ENCODE assay signal across 1 cellular context in the genomic region with DNA sequence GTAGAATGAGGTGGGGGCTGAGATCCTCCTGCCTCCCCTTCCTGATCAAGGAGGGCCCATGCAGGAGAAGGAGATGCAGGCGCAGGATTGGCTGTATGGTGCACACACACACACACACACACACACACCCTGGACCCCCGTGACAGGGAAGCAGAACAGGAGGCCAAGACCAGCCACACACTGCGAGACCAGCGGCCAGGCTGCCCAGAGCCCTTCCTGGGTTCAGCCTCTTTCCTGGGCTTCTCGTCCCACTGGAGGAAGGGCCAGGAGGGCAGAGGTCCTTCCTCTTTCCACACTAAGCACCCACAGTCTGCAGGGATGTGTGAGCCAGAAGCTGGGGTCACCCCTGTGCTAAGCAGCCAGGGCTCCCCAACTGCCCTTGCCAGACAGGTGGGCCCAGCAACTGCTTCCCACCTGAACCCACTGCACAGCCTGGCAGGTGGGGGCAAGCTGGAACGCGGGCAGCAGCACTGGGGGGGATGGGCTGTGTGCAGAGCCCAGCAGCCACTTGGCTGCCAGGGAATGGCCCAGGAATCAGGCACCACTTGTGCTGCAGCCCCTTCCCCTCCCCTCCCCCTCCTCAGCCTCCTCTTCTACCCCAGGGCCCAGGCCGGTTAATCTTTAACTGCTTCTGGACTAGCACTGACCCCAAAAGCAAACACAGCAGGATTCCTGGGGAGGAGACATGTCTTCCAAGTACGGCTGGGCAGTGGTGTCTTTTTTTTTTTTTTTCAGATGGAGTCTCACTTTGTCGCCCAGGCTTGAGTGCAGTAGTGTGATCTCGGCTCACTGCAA.
TF ChIP-seq lines count a peak whose summit lies in the region.

No MANE protein-coding gene starts in this region.

TF ChIP-seq in HEK293, 187 proteins besides CTCF, POLR2A, EP300 and RAD21 (continued from another document):
- TF ChIP-seq SP2 (tag by site-specific recombination; IDR thresholded peaks at IDR 0.05) (0 out of 2 replicates have a peak, but pooled peaks have one; percentile 22), ZBTB8A (tag by site-specific recombination; IDR thresholded peaks at IDR 0.05) (0 out of 2 replicates have a peak, but pooled peaks have one; percentile 10), GLIS2 (tag by site-specific recombination; IDR thresholded peaks at IDR 0.05) (peak; percentile 66), ZNF2 (tag by site-specific recombination; IDR thresholded peaks at IDR 0.05) (no peak), PATZ1 (tag by site-specific recombination; IDR thresholded peaks at IDR 0.05) (0 out of 2 replicates have a peak, but pooled peaks have one; percentile 4), ZNF223 (tag by site-specific recombination; IDR thresholded peaks at IDR 0.05) (peak; percentile 88)
- TF ChIP-seq, protein P1, sequence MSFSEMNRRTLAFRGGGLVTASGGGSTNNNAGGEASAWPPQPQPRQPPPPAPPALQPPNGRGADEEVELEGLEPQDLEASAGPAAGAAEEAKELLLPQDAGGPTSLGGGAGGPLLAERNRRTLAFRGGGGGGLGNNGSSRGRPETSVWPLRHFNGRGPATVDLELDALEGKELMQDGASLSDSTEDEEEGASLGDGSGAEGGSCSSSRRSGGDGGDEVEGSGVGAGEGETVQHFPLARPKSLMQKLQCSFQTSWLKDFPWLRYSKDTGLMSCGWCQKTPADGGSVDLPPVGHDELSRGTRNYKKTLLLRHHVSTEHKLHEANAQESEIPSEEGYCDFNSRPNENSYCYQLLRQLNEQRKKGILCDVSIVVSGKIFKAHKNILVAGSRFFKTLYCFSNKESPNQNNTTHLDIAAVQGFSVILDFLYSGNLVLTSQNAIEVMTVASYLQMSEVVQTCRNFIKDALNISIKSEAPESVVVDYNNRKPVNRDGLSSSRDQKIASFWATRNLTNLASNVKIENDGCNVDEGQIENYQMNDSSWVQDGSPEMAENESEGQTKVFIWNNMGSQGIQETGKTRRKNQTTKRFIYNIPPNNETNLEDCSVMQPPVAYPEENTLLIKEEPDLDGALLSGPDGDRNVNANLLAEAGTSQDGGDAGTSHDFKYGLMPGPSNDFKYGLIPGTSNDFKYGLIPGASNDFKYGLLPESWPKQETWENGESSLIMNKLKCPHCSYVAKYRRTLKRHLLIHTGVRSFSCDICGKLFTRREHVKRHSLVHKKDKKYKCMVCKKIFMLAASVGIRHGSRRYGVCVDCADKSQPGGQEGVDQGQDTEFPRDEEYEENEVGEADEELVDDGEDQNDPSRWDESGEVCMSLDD (tag by site-specific recombination; IDR thresholded peaks at IDR 0.05): 0 out of 2 replicates have a peak, but pooled peaks have one; percentile 43
- TF ChIP-seq, protein P2, sequence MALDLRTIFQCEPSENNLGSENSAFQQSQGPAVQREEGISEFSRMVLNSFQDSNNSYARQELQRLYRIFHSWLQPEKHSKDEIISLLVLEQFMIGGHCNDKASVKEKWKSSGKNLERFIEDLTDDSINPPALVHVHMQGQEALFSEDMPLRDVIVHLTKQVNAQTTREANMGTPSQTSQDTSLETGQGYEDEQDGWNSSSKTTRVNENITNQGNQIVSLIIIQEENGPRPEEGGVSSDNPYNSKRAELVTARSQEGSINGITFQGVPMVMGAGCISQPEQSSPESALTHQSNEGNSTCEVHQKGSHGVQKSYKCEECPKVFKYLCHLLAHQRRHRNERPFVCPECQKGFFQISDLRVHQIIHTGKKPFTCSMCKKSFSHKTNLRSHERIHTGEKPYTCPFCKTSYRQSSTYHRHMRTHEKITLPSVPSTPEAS (tag by site-specific recombination; IDR thresholded peaks at IDR 0.05): peak; percentile 86
